In the genomic region with DNA sequence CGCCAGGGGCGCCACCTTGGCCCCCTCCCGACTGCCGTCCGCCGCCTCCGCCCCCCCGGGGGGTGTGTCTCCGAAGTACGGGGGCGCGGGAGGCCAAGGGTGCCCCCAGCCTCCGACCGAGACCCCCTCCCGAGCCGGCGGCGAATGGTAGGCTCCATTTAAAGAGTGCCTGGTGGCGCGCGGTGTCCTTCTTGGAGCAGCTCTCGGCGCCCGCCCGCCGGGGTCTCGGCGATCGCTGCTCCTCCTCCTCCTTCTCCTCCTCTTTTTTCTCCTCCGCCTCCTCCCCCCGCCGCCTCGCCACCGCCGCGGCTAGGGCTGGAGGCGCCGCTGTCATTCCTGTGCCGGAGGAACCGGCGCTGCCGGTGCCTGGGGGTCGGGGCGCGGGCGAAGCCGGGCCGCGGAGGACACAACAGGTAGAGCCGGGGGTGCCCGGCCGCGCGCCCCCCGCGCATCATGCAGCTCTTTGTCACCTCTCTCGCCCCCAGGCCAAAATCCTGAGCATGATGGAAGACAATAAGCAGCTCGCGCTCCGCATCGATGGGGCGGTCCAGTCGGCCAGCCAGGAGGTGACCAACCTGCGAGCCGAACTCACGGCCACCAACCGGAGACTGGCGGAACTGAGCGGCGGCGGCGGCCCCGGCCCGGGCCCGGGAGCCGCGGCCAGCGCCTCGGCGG, we compare ENCODE assay signal across 9 cellular contexts. TPM values are rescaled to one million over a fixed set of nuclear protein-coding genes. Genes with fewer than 3 reads are reported as not detected.
DNase-seq lines count a peak whose midpoint lies in the region; ATAC-seq and TF ChIP-seq lines count a peak whose summit lies in the region.
"Had no signal": no experiment of that assay in that cellular context is flagged by ENCODE, and none has a peak within 500 bp of the region (broad histone marks: within the 10 kb centered on the region; RNA-seq: fewer than 3 reads in every experiment).

Gene KAZN (plus strand): TSS at position 188 of the 675 bp plus-strand sequence.

- peak; percentile 40 for DNase-seq in NCI-H2227 treated with DMSO at 0.1 percent for 48 hours (lab: John Stamatoyannopoulos, UW)
- DNase-seq in foreskin keratinocyte: no peak
- no peak for DNase-seq in osteocyte (ENCODE audit: extremely low spot score, unreplicated experiment)
- no peak for DNase-seq in activated T-cell treated with anti-CD3 and anti-CD28 coated beads, Interleukin-2, amount 50 U/mL, for 72 hours

- peaks cover 9% of the 10 kb centered on the region for H3K4me1 Mint-ChIP-seq in osteocyte (ENCODE audit: unreplicated experiment)
- peaks cover 12% of the 10 kb centered on the region for H3K4me1 Mint-ChIP-seq in activated T-cell treated with anti-CD3 and anti-CD28 coated beads, Interleukin-2, amount 50 U/mL, for 72 hours (ENCODE audit: low read depth)

- H3K4me1 ChIP-seq in ES-I3 (ENCODE audit: insufficient read depth, low read length) (peaks cover 42% of the 10 kb centered on the region), foreskin keratinocyte (no peaks in the 10 kb centered on the region)

- H3K27ac Mint-ChIP-seq in osteocyte (ENCODE audit: unreplicated experiment): no peak within 1 kb of the TSS
- H3K27ac Mint-ChIP-seq in activated T-cell treated with anti-CD3 and anti-CD28 coated beads, Interleukin-2, amount 50 U/mL, for 72 hours: no peak within 1 kb of the TSS

- no peak within 1 kb of the TSS for H3K27ac ChIP-seq in foreskin keratinocyte
- H3K27ac ChIP-seq: HL-60 had no signal

- H3K27me3 ChIP-seq in foreskin keratinocyte: peaks cover 76% of the 10 kb centered on the region

- H3K4me3 Mint-ChIP-seq in osteocyte (ENCODE audit: unreplicated experiment): peak within 1 kb of the TSS; percentile 67
- peak within 1 kb of the TSS in 1 of 2 donors; percentile 61 for H3K4me3 Mint-ChIP-seq in activated T-cell treated with anti-CD3 and anti-CD28 coated beads, Interleukin-2, amount 50 U/mL, for 72 hours

- no peak for TF ChIP-seq CTCF in foreskin keratinocyte (conservative IDR thresholded peaks at IDR 0.05)
- TF ChIP-seq CTCF in osteocyte (IDR thresholded peaks at IDR 0.05): peak; percentile 22

- peak within 1 kb of the TSS; percentile 72 for H3K9ac ChIP-seq in ES-I3 (ENCODE audit: low read depth, low read length)

- H3K9me3 ChIP-seq in ES-I3 (ENCODE audit: control insufficient read depth, insufficient read depth, low read length): no peaks in the 10 kb centered on the region

- peaks cover 58% of the 10 kb centered on the region for H3K27me3 Mint-ChIP-seq in osteocyte (ENCODE audit: unreplicated experiment)
- H3K27me3 Mint-ChIP-seq in activated T-cell treated with anti-CD3 and anti-CD28 coated beads, Interleukin-2, amount 50 U/mL, for 72 hours (ENCODE audit: low read depth): peaks cover 66% of the 10 kb centered on the region

- H3K36me3 ChIP-seq in ES-I3 (ENCODE audit: insufficient read depth, low read length): no peaks in the 10 kb centered on the region; the same call in 1 of the 2 replicates

- ATAC-seq in foreskin keratinocyte (peak; percentile 45), HG02885 (IDR thresholded peaks at IDR 0.05; ENCODE audit: poor library complexity, unreplicated experiment) (no peak), GM19324 (IDR thresholded peaks at IDR 0.05; ENCODE audit: low FRiP score, unreplicated experiment) (no peak), GM19395 (IDR thresholded peaks at IDR 0.05; ENCODE audit: unreplicated experiment) (no peak)
- ATAC-seq in activated T-cell treated with anti-CD3 and anti-CD28 coated beads, Interleukin-2, amount 50 U/mL, for 72 hours (replicated peaks in 1 of 2): no peak

- H3K36me3 Mint-ChIP-seq in osteocyte (ENCODE audit: unreplicated experiment): no peaks in the 10 kb centered on the region
- H3K36me3 Mint-ChIP-seq in activated T-cell treated with anti-CD3 and anti-CD28 coated beads, Interleukin-2, amount 50 U/mL, for 72 hours (ENCODE audit: insufficient read depth in 2 of 2): no peaks in the 10 kb centered on the region

- no peaks in the 10 kb centered on the region for H3K9me3 Mint-ChIP-seq in osteocyte (ENCODE audit: unreplicated experiment)
- no peaks in the 10 kb centered on the region for H3K9me3 Mint-ChIP-seq in activated T-cell treated with anti-CD3 and anti-CD28 coated beads, Interleukin-2, amount 50 U/mL, for 72 hours

RNA-seq across cellular contexts. Expression of gene KAZN, which starts in this region (rescaled TPM):
- total RNA-seq in foreskin keratinocyte (7.4 and 8.7 TPM in 2 replicates), osteocyte (43.3 and 47.1 TPM in 2 replicates)
- polyA plus RNA-seq in foreskin keratinocyte: 6.0 and 7.2 TPM in 2 replicates
- total RNA-seq in activated T-cell treated with anti-CD3 and anti-CD28 coated beads, Interleukin-2, amount 50 U/mL, for 72 hours: under 1 TPM; 0.46 to 0.58 TPM
